In genomic region chr15:60993948-60994347, GRCh38 we compare ENCODE assay signal across 25 cellular contexts.
"Had no signal": no experiment of that assay in that cellular context is flagged by ENCODE, and none has a peak within 500 bp of the region (broad histone marks: within the 10 kb centered on the region; RNA-seq: fewer than 3 reads in every experiment).

No MANE protein-coding gene starts in this region.

- H2AFZ ChIP-seq: hepatocyte had no signal

- ATAC-seq: effector memory CD8-positive, alpha-beta T cell; esophagus mucosa; foreskin keratinocyte; gastrocnemius medialis; gastroesophageal sphincter had no signal

- H3K27ac ChIP-seq: colonic mucosa, coronary artery, epithelial cell of prostate, esophagus squamous epithelium, foreskin keratinocyte, gastrocnemius medialis, hepatocyte had no signal

- H3K4me3 ChIP-seq: colonic mucosa, coronary artery, dorsolateral prefrontal cortex, esophagus muscularis mucosa, esophagus squamous epithelium, gastrocnemius medialis, gastroesophageal sphincter, heart left ventricle, heart right ventricle, hepatocyte had no signal

- H3K9me3 ChIP-seq: colonic mucosa, esophagus muscularis mucosa, esophagus squamous epithelium, gastrocnemius medialis, gastroesophageal sphincter, heart left ventricle, heart right ventricle had no signal

- H3K36me3 ChIP-seq: colonic mucosa, esophagus muscularis mucosa, esophagus squamous epithelium, gastrocnemius medialis, gastroesophageal sphincter, heart left ventricle, heart right ventricle had no signal

- DNase-seq: colonic mucosa; cortex of kidney; dermis blood vessel endothelial cell; dorsolateral prefrontal cortex; effector CD4-positive, alpha-beta T cell; effector CD8-positive, alpha-beta T cell; effector memory CD4-positive, alpha-beta T cell; effector memory CD8-positive, alpha-beta T cell; endodermal cell; erythroblast; esophagus squamous epithelium; foreskin fibroblast; foreskin keratinocyte; foreskin melanocyte; gastrocnemius medialis; glutamatergic neuron; head of caudate nucleus; heart left ventricle; heart right ventricle had no signal

- H3K4me2 ChIP-seq: hepatocyte had no signal

- H3K4me1 ChIP-seq: colonic mucosa had no signal

- H3K79me2 ChIP-seq: hepatocyte had no signal

- H3K27me3 ChIP-seq: colonic mucosa, dorsolateral prefrontal cortex, esophagus muscularis mucosa, esophagus squamous epithelium, foreskin keratinocyte, gastrocnemius medialis, gastroesophageal sphincter, heart left ventricle, heart right ventricle, hepatocyte had no signal
